In the genomic region with DNA sequence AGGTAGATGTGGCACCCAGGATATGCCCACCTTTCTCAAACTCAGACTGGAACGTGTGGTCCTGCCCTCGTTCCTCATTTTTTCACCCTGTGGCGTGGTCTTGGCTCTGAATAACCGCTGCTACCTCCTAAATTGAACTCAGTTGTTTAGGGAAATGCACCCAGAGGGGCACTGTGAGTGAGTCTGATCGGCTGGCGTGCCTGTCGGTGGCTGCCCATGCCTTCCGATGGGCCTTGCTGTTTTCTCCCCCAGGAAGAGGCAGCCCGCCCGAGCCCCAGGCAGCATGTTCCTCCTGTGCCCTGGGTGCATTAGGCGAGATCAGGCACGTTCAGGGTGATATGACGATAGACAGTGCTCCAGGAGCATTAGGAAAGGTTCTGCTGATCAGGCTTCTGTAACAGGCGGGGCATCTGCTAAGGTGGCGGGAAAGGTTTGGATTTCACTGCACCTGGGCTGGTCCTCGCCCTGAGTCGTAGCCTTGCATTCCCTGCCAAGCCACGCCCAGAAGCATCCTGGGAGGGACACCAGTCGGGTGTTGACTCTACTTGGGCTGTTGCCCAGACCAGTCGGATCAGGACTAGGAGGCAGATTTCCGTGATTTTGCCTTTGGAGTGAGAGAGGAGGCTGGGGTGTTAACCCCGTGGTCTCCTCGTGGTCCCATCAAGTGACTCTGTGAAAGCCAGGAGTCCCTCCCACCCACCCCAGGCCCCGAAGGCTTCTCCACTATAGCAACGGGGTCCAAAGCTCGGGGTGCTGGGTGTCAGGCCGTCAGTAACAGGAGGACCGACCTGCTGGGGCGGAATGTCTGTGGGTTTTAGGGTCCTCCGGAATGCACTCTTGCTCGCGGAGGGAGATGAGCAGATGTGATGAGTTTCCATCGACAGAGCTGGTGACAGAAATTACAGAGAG, we compare ENCODE assay signal across 1 cellular context.
TF ChIP-seq lines count a peak whose summit lies in the region.

No MANE protein-coding gene starts in this region.

TF ChIP-seq in HCT116, 20 proteins besides CTCF, POLR2A, EP300 and RAD21 (continued from another document):
- TF ChIP-seq, protein P1, sequence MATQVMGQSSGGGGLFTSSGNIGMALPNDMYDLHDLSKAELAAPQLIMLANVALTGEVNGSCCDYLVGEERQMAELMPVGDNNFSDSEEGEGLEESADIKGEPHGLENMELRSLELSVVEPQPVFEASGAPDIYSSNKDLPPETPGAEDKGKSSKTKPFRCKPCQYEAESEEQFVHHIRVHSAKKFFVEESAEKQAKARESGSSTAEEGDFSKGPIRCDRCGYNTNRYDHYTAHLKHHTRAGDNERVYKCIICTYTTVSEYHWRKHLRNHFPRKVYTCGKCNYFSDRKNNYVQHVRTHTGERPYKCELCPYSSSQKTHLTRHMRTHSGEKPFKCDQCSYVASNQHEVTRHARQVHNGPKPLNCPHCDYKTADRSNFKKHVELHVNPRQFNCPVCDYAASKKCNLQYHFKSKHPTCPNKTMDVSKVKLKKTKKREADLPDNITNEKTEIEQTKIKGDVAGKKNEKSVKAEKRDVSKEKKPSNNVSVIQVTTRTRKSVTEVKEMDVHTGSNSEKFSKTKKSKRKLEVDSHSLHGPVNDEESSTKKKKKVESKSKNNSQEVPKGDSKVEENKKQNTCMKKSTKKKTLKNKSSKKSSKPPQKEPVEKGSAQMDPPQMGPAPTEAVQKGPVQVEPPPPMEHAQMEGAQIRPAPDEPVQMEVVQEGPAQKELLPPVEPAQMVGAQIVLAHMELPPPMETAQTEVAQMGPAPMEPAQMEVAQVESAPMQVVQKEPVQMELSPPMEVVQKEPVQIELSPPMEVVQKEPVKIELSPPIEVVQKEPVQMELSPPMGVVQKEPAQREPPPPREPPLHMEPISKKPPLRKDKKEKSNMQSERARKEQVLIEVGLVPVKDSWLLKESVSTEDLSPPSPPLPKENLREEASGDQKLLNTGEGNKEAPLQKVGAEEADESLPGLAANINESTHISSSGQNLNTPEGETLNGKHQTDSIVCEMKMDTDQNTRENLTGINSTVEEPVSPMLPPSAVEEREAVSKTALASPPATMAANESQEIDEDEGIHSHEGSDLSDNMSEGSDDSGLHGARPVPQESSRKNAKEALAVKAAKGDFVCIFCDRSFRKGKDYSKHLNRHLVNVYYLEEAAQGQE (IDR thresholded peaks at IDR 0.05; ENCODE audit: low read depth): no peak
- TF ChIP-seq SP1 (IDR thresholded peaks at IDR 0.05; ENCODE audit: low read depth) (peak; percentile 42), TCF7L2 (IDR thresholded peaks at IDR 0.05; ENCODE audit: borderline replicate concordance, extremely low read depth, insufficient read depth, insufficient read length) (peak; percentile 58), JUND (IDR thresholded peaks at IDR 0.05) (no peak)
